Comparison of ENCODE assay signal across 1 cellular context in the genomic region with DNA sequence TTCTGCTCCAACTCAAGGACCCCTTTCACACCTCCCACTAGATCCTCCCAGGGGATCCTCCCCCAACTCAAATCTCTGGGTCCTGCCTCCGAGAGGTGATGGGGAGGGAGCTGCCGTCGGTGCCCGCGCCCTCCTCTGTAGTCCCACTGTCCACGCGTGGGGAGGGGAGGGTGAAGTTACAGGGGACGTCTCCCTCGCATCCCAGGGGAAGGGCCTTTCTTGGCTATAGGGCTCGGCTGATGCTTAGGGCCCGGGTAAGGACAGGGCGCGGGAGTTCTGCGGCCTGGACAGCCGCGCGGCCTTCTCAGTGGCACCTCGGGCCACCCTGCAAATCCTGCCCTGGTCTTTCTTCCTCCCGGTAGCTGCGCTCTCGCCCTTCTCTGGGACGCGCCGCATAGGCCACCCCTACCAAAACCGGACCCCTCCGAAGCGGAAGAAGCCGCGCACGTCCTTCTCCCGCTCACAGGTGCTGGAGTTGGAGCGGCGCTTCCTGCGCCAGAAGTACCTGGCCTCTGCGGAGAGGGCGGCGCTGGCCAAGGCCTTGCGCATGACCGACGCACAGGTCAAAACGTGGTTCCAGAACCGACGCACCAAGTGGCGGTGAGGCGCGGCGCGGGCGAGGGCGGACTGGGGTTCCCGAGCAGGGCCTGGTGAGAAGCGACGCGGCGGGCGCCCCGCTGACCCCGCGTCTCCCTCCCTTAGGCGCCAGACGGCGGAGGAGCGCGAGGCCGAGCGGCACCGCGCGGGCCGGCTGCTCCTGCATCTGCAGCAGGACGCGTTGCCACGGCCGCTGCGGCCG.
A peak's percentile ranks its signal among the peaks of the same experiment; 100 is the strongest.
TF ChIP-seq lines count a peak whose summit lies in the region.

No MANE protein-coding gene starts in this region.

TF ChIP-seq in H1, 55 proteins besides CTCF, POLR2A, EP300 and RAD21:
- no peak for TF ChIP-seq TBP (IDR thresholded peaks at IDR 0.05; ENCODE audit: low read depth, low read length)
- no peak for TF ChIP-seq BCL11A (IDR thresholded peaks at IDR 0.05; ENCODE audit: low read depth in 2 of 2, low read length in 2 of 2)
- no peak for TF ChIP-seq HDAC6 (IDR thresholded peaks at IDR 0.05; ENCODE audit: low read depth, low read length)
- no peak for TF ChIP-seq GTF2F1 (IDR thresholded peaks at IDR 0.05; ENCODE audit: borderline replicate concordance, low read depth, low read length)
- TF ChIP-seq EZH2 (IDR thresholded peaks at IDR 0.05; ENCODE audit: low read depth, low read length, severe bottlenecking): peak; percentile 84
- no peak for TF ChIP-seq POU5F1 (IDR thresholded peaks at IDR 0.05; ENCODE audit: low read depth, low read length)
- TF ChIP-seq SP4 (IDR thresholded peaks at IDR 0.05; ENCODE audit: low read length): no peak
- no peak for TF ChIP-seq TAF7 (optimal IDR thresholded peaks at IDR 0.05; ENCODE audit: borderline replicate concordance, low read depth, low read length)
- TF ChIP-seq, protein P1, sequence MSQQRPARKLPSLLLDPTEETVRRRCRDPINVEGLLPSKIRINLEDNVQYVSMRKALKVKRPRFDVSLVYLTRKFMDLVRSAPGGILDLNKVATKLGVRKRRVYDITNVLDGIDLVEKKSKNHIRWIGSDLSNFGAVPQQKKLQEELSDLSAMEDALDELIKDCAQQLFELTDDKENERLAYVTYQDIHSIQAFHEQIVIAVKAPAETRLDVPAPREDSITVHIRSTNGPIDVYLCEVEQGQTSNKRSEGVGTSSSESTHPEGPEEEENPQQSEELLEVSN (IDR thresholded peaks at IDR 0.05): no peak; the same call in 1 of the 2 replicates
- TF ChIP-seq RNF2 (IDR thresholded peaks at IDR 0.05; ENCODE audit: borderline replicate concordance, low read depth, low read length, missing control alignments, poor library complexity, severe bottlenecking): no peak
- no peak for TF ChIP-seq HDAC2 (IDR thresholded peaks at IDR 0.05; ENCODE audit: borderline replicate concordance in 1 of 2, low read depth in 2 of 2, low read length in 2 of 2)
- TF ChIP-seq BRCA1 (IDR thresholded peaks at IDR 0.05; ENCODE audit: low read depth, low read length): no peak
- TF ChIP-seq ZNF274 (IDR thresholded peaks at IDR 0.05; ENCODE audit: borderline replicate concordance, extremely low read depth, low read length): no peak
- TF ChIP-seq, protein P2, sequence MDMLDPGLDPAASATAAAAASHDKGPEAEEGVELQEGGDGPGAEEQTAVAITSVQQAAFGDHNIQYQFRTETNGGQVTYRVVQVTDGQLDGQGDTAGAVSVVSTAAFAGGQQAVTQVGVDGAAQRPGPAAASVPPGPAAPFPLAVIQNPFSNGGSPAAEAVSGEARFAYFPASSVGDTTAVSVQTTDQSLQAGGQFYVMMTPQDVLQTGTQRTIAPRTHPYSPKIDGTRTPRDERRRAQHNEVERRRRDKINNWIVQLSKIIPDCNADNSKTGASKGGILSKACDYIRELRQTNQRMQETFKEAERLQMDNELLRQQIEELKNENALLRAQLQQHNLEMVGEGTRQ (IDR thresholded peaks at IDR 0.05; ENCODE audit: low read length): no peak
- TF ChIP-seq JUND (IDR thresholded peaks at IDR 0.05; ENCODE audit: low read length): no peak
- no peak for TF ChIP-seq SP2 (IDR thresholded peaks at IDR 0.05; ENCODE audit: low read length)
- TF ChIP-seq, protein P3, sequence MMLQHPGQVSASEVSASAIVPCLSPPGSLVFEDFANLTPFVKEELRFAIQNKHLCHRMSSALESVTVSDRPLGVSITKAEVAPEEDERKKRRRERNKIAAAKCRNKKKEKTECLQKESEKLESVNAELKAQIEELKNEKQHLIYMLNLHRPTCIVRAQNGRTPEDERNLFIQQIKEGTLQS (IDR thresholded peaks at IDR 0.05; ENCODE audit: insufficient read depth, low read depth, low read length): no peak
- TF ChIP-seq SAP30 (IDR thresholded peaks at IDR 0.05; ENCODE audit: insufficient read depth, insufficient replicate concordance, low read length): no peak
- no peak for TF ChIP-seq SIN3A (conservative IDR thresholded peaks at IDR 0.05 in 1 of 2, IDR thresholded peaks at IDR 0.05 in 1 of 2; ENCODE audit: low read depth in 1 of 2, low read length in 2 of 2)
- TF ChIP-seq CEBPB (IDR thresholded peaks at IDR 0.05; ENCODE audit: low read depth, low read length): no peak
- TF ChIP-seq CBX5 (IDR thresholded peaks at IDR 0.05; ENCODE audit: low read depth, low read length): no peak
- TF ChIP-seq, protein P4, sequence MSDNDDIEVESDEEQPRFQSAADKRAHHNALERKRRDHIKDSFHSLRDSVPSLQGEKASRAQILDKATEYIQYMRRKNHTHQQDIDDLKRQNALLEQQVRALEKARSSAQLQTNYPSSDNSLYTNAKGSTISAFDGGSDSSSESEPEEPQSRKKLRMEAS (IDR thresholded peaks at IDR 0.05): peak; percentile 84
- TF ChIP-seq KDM1A (IDR thresholded peaks at IDR 0.05; ENCODE audit: borderline replicate concordance, low read length): no peak
- TF ChIP-seq YY1 (IDR thresholded peaks at IDR 0.05; ENCODE audit: low read depth, low read length): no peak
- TF ChIP-seq SIRT6 (IDR thresholded peaks at IDR 0.05; ENCODE audit: low read length): no peak
- no peak for TF ChIP-seq TEAD4 (IDR thresholded peaks at IDR 0.05; ENCODE audit: low read depth, low read length)
- TF ChIP-seq GABPA (IDR thresholded peaks at IDR 0.05; ENCODE audit: borderline replicate concordance, insufficient read depth, low read length): no peak
- TF ChIP-seq SUZ12 (IDR thresholded peaks at IDR 0.05; ENCODE audit: low read length): peak; percentile 93
- no peak for TF ChIP-seq RXRA (IDR thresholded peaks at IDR 0.05; ENCODE audit: insufficient read depth, low read depth, low read length)
- TF ChIP-seq CHD2 (IDR thresholded peaks at IDR 0.05; ENCODE audit: low read length): no peak
- no peak; the same call in 1 of the 2 replicates for TF ChIP-seq CREB1 (IDR thresholded peaks at IDR 0.05)
- TF ChIP-seq TCF12 (IDR thresholded peaks at IDR 0.05; ENCODE audit: low read depth, low read length): no peak
- no peak for TF ChIP-seq KDM4A (IDR thresholded peaks at IDR 0.05; ENCODE audit: low read depth, low read length, severe bottlenecking)
- no peak for TF ChIP-seq SIX5 (IDR thresholded peaks at IDR 0.05; ENCODE audit: low read depth, low read length)
- no peak for TF ChIP-seq ASH2L (IDR thresholded peaks at IDR 0.05; ENCODE audit: low read length)
- no peak for TF ChIP-seq FOSL1 (IDR thresholded peaks at IDR 0.05; ENCODE audit: insufficient read depth, low read depth, low read length)
- no peak for TF ChIP-seq CTBP2 (IDR thresholded peaks at IDR 0.05; ENCODE audit: borderline replicate concordance, insufficient read depth, insufficient read length, low read length)
- no peak for TF ChIP-seq SRF (IDR thresholded peaks at IDR 0.05; ENCODE audit: low read depth, low read length)
- TF ChIP-seq CBX8 (IDR thresholded peaks at IDR 0.05; ENCODE audit: borderline replicate concordance, low read depth, low read length): no peak
- peak; percentile 40; the same call in 1 of the 2 replicates for TF ChIP-seq RBBP5 (IDR thresholded peaks at IDR 0.05; ENCODE audit: borderline replicate concordance, low read depth, low read length)
- no peak for TF ChIP-seq MAFK (IDR thresholded peaks at IDR 0.05; ENCODE audit: low read depth, low read length)
- TF ChIP-seq NRF1 (IDR thresholded peaks at IDR 0.05; ENCODE audit: low read depth, low read length): peak; percentile 28
- no peak for TF ChIP-seq TAF1 (IDR thresholded peaks at IDR 0.05; ENCODE audit: low read depth, low read length)
- peak; percentile 17; the same call in 1 of the 2 replicates for TF ChIP-seq SP1 (IDR thresholded peaks at IDR 0.05; ENCODE audit: low read depth, low read length)
- TF ChIP-seq PHF8 (conservative IDR thresholded peaks at IDR 0.05; ENCODE audit: low read depth, low read length): no peak
- TF ChIP-seq KDM5A (IDR thresholded peaks at IDR 0.05; ENCODE audit: low read length): no peak
- no peak for TF ChIP-seq RFX5 (IDR thresholded peaks at IDR 0.05; ENCODE audit: borderline replicate concordance, low read depth, low read length)
- no peak for TF ChIP-seq NANOG (IDR thresholded peaks at IDR 0.05; ENCODE audit: insufficient read depth, low read depth, low read length, poor library complexity, severe bottlenecking)
- TF ChIP-seq CHD1 (IDR thresholded peaks at IDR 0.05; ENCODE audit: low read depth, low read length): no peak
- TF ChIP-seq, protein P5, sequence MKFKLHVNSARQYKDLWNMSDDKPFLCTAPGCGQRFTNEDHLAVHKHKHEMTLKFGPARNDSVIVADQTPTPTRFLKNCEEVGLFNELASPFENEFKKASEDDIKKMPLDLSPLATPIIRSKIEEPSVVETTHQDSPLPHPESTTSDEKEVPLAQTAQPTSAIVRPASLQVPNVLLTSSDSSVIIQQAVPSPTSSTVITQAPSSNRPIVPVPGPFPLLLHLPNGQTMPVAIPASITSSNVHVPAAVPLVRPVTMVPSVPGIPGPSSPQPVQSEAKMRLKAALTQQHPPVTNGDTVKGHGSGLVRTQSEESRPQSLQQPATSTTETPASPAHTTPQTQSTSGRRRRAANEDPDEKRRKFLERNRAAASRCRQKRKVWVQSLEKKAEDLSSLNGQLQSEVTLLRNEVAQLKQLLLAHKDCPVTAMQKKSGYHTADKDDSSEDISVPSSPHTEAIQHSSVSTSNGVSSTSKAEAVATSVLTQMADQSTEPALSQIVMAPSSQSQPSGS (IDR thresholded peaks at IDR 0.05; ENCODE audit: low read length): no peak
- no peak for TF ChIP-seq JUN (IDR thresholded peaks at IDR 0.05; ENCODE audit: low read depth, low read length)
